ENCODE assay signal across 19 cellular contexts in genomic region chr15:29873264-29873663, GRCh38. TPM values are rescaled to one million over a fixed set of nuclear protein-coding genes. Genes with fewer than 3 reads are reported as not detected.
"Had no signal": no experiment of that assay in that cellular context is flagged by ENCODE, and none has a peak within 500 bp of the region (broad histone marks: within the 10 kb centered on the region; RNA-seq: fewer than 3 reads in every experiment).

No MANE protein-coding gene starts in this region.

- H3K36me3 ChIP-seq: breast epithelium, SJCRH30 had no signal

- H3K4me1 ChIP-seq: breast epithelium, foreskin keratinocyte, parathyroid adenoma, SJCRH30 had no signal

- H3K4me1 Mint-ChIP-seq: activated B cell treated with CpG ODN at 0.5 μM for 24 hours; stimulated activated effector memory CD8-positive, alpha-beta T cell treated with anti-CD3 and anti-CD28 coated beads, Interleukin-12 subunit alpha, Interleukin-12 subunit beta, amount 100 ng/mL, for 72 hours had no signal

- H3K27me3 ChIP-seq: breast epithelium, foreskin keratinocyte, SJCRH30 had no signal

- H2AFZ ChIP-seq: parathyroid adenoma had no signal

- H3K36me3 Mint-ChIP-seq: activated naive CD8-positive, alpha-beta T cell had no signal

- H3K27ac Mint-ChIP-seq: activated B cell treated with CpG ODN at 0.5 μM for 24 hours; activated CD8-positive, alpha-beta T cell treated with anti-CD3 and anti-CD28 coated beads for 36 hours; activated naive CD8-positive, alpha-beta T cell; activated T-cell treated with anti-CD3 and anti-CD28 coated beads, Interleukin-2, amount 50 U/mL, for 72 hours; stimulated activated effector memory CD8-positive, alpha-beta T cell treated with anti-CD3 and anti-CD28 coated beads, Interleukin-12 subunit alpha, Interleukin-12 subunit beta, amount 100 ng/mL, for 72 hours had no signal

- H3K9ac ChIP-seq: parathyroid adenoma had no signal

- H3K9me3 Mint-ChIP-seq: activated B cell treated with CpG ODN at 0.5 μM for 24 hours; activated CD8-positive, alpha-beta T cell treated with anti-CD3 and anti-CD28 coated beads for 36 hours; activated T-cell treated with anti-CD3 and anti-CD28 coated beads, Interleukin-2, amount 50 U/mL, for 72 hours; stimulated activated effector memory CD8-positive, alpha-beta T cell treated with anti-CD3 and anti-CD28 coated beads, Interleukin-12 subunit alpha, Interleukin-12 subunit beta, amount 100 ng/mL, for 72 hours had no signal

- H3K79me2 ChIP-seq: parathyroid adenoma had no signal

- DNase-seq: activated B cell treated with CpG ODN at 0.5 μM for 24 hours; activated CD4-positive, alpha-beta T cell treated with anti-CD3 and anti-CD28 coated beads for 48 hours; activated CD8-positive, alpha-beta memory T cell treated with anti-CD3 and anti-CD28 coated beads, Interleukin-2, amount 50 U/mL, for 48 hours; activated CD8-positive, alpha-beta T cell treated with anti-CD3 and anti-CD28 coated beads for 36 hours; activated gamma-delta T cell treated with Interleukin-2 at 50 U/mL for 16 hours; activated T-cell treated with anti-CD3 and anti-CD28 coated beads, Interleukin-2, amount 50 U/mL, for 72 hours; cortex of kidney; effector memory CD4-positive, alpha-beta T cell; foreskin keratinocyte; glutamatergic neuron; left colon; SJCRH30; SW 1271; trophoblast cell had no signal

- H3K4me3 ChIP-seq: breast epithelium, SJCRH30 had no signal

- H3K27ac ChIP-seq: breast epithelium, foreskin keratinocyte, parathyroid adenoma, SJCRH30 had no signal

- ATAC-seq: activated CD8-positive, alpha-beta T cell treated with anti-CD3 and anti-CD28 coated beads for 36 hours; activated T-cell treated with anti-CD3 and anti-CD28 coated beads, Interleukin-2, amount 50 U/mL, for 72 hours; foreskin keratinocyte; left colon; stimulated activated effector memory CD8-positive, alpha-beta T cell treated with anti-CD3 and anti-CD28 coated beads, Interleukin-12 subunit alpha, Interleukin-12 subunit beta, amount 100 ng/mL, for 72 hours had no signal

- H3K4me3 Mint-ChIP-seq: activated B cell treated with CpG ODN at 0.5 μM for 24 hours; activated CD8-positive, alpha-beta T cell treated with anti-CD3 and anti-CD28 coated beads for 36 hours; activated naive CD8-positive, alpha-beta T cell; activated T-cell treated with anti-CD3 and anti-CD28 coated beads, Interleukin-2, amount 50 U/mL, for 72 hours; stimulated activated effector memory CD8-positive, alpha-beta T cell treated with anti-CD3 and anti-CD28 coated beads, Interleukin-12 subunit alpha, Interleukin-12 subunit beta, amount 100 ng/mL, for 72 hours had no signal

- H3K9me3 ChIP-seq: breast epithelium, SJCRH30 had no signal

RNA-seq across cellular contexts. Expression of gene TJP1, which starts 51.0 kb away (rescaled TPM):
- total RNA-seq: activated CD8-positive, alpha-beta T cell treated with anti-CD3 and anti-CD28 coated beads for 36 hours; T-helper 2 cell treated with Interferon-gamma antibody and Interleukin-4, amounts not matched to agents 100 ng/mL and 5 ng/mL, for 36 hours had no signal
